In genomic region chr19:55242517-55242916, GRCh38 we compare ENCODE assay signal across 24 cellular contexts. TPM values are rescaled to one million over a fixed set of nuclear protein-coding genes. Genes with fewer than 3 reads are reported as not detected.
DNase-seq lines count a peak whose midpoint lies in the region; ATAC-seq and TF ChIP-seq lines count a peak whose summit lies in the region.
"Had no signal": no experiment of that assay in that cellular context is flagged by ENCODE, and none has a peak within 500 bp of the region (broad histone marks: within the 10 kb centered on the region; RNA-seq: fewer than 3 reads in every experiment).

No MANE protein-coding gene starts in this region.

- no peaks in the 10 kb centered on the region for H3K27me3 Mint-ChIP-seq in activated CD4-positive, alpha-beta T cell treated with anti-CD3 and anti-CD28 coated beads, Interleukin-2, amount 10 ng/mL, durations not matched to agents 7 days and 5 days
- no peaks in the 10 kb centered on the region for H3K27me3 Mint-ChIP-seq in stimulated activated naive CD8-positive, alpha-beta T cell treated with anti-CD3 and anti-CD28 coated beads, Interleukin-15, amount 100 ng/mL, for 72 hours
- H3K27me3 Mint-ChIP-seq: CD8-positive, alpha-beta memory T cell had no signal

- H3K4me1 ChIP-seq in SK-N-SH (ENCODE audit: control insufficient read depth in 1 of 2, insufficient read depth in 2 of 2, low read depth in 1 of 2, low read length in 1 of 2) (peaks cover 0 to 6% of the 10 kb centered on the region in 2 experiments; a peak in 1 of 4 replicates), lower lobe of right lung (peaks cover 5% of the 10 kb centered on the region)

- H3K36me3 Mint-ChIP-seq in activated CD4-positive, alpha-beta T cell treated with anti-CD3 and anti-CD28 coated beads, Interleukin-2, amount 10 ng/mL, durations not matched to agents 7 days and 5 days (ENCODE audit: low read depth): peaks cover 41% of the 10 kb centered on the region

- H3K9me3 Mint-ChIP-seq in activated CD4-positive, alpha-beta T cell treated with anti-CD3 and anti-CD28 coated beads, Interleukin-2, amount 10 ng/mL, durations not matched to agents 7 days and 5 days: no peaks in the 10 kb centered on the region
- no peaks in the 10 kb centered on the region for H3K9me3 Mint-ChIP-seq in stimulated activated naive CD8-positive, alpha-beta T cell treated with anti-CD3 and anti-CD28 coated beads, Interleukin-15, amount 100 ng/mL, for 72 hours
- H3K9me3 Mint-ChIP-seq: CD8-positive, alpha-beta memory T cell; H9; HFFc6 had no signal

- H3K27ac ChIP-seq in SK-N-SH (ENCODE audit: low read depth in 2 of 2, low read length in 1 of 2) (no peak overlapping the region), lower lobe of right lung (no peak overlapping the region)
- H3K27ac ChIP-seq: Peyer's patch had no signal

- no peaks in the 10 kb centered on the region for H3K9me2 ChIP-seq in SK-N-SH

- no peak overlapping the region for H3K9ac ChIP-seq in SK-N-SH

- H3K9me3 ChIP-seq in SK-N-SH (no peaks in the 10 kb centered on the region), lower lobe of right lung (no peaks in the 10 kb centered on the region)
- H3K9me3 ChIP-seq: MG63, Peyer's patch had no signal

- TF ChIP-seq EP300 in SK-N-SH (IDR thresholded peaks at IDR 0.05; ENCODE audit: borderline replicate concordance in 1 of 2, low read depth in 1 of 2, low read length in 1 of 2): no peak

- H3K4me2 ChIP-seq in SK-N-SH: no peak overlapping the region

- TF ChIP-seq CTCF in SK-N-SH (IDR thresholded peaks at IDR 0.05): no peak
- no peak for TF ChIP-seq CTCF in lower lobe of right lung (IDR thresholded peaks at IDR 0.05)

- H3K27me3 ChIP-seq in SK-N-SH (ENCODE audit: insufficient read depth) (no peaks in the 10 kb centered on the region), lower lobe of right lung (ENCODE audit: low read depth) (no peaks in the 10 kb centered on the region)
- H3K27me3 ChIP-seq: MG63, Peyer's patch had no signal

- H3K4me3 Mint-ChIP-seq in activated CD4-positive, alpha-beta T cell treated with anti-CD3 and anti-CD28 coated beads, Interleukin-2, amount 10 ng/mL, durations not matched to agents 7 days and 5 days: no peak overlapping the region
- H3K4me3 Mint-ChIP-seq in stimulated activated naive CD8-positive, alpha-beta T cell treated with anti-CD3 and anti-CD28 coated beads, Interleukin-15, amount 100 ng/mL, for 72 hours: no peak overlapping the region
- H3K4me3 Mint-ChIP-seq: CD8-positive, alpha-beta memory T cell; H9; HFFc6 had no signal

- 77% methylated on average over 7 of the region's 7 CpGs for WGBS in SK-N-SH (ENCODE audit: low lambda C conversion rate)

- CTCF ChIA-PET in activated CD4-positive, alpha-beta T cell treated with anti-CD3 and anti-CD28 coated beads, Interleukin-2, amount 10 ng/mL, durations not matched to agents 7 days and 5 days (lab: Charles Lee): interaction anchor here (1.3 kb wide), 1 partner anchor 12 kb away, joined by 3 read pairs; no protein-coding TSS in a partner anchor
- CTCF ChIA-PET in SK-N-SH (lab: Yijun Ruan, JAX): interaction anchor here (1.7 kb wide), 1 partner anchor 12 kb away, joined by 6 read pairs; no protein-coding TSS in a partner anchor

- H3K36me3 ChIP-seq in SK-N-SH (replicated peaks in 1 of 2; ENCODE audit: control insufficient read depth in 1 of 2, insufficient read depth in 2 of 2, low read length in 1 of 2) (peaks cover 16 to 59% of the 10 kb centered on the region in 2 experiments), lower lobe of right lung (peaks cover 94% of the 10 kb centered on the region)

- ATAC-seq in stimulated activated naive CD8-positive, alpha-beta T cell treated with anti-CD3 and anti-CD28 coated beads, Interleukin-15, amount 100 ng/mL, for 72 hours: peak; percentile 31
- no peak for ATAC-seq in stimulated activated naive CD8-positive, alpha-beta T cell treated with anti-CD3 and anti-CD28 coated beads, Interleukin-15, Interleukin-2, amounts not matched to agents 100 U/mL and 50 U/mL, for 24 hours
- ATAC-seq in lower lobe of right lung: no peak
- ATAC-seq: Right ventricle myocardium inferior had no signal

- H3K4me3 ChIP-seq in SK-N-SH (ENCODE audit: low read depth in 2 of 2, low read length in 1 of 2) (no peak overlapping the region), lower lobe of right lung (no peak overlapping the region)
- H3K4me3 ChIP-seq: MG63, Peyer's patch had no signal

- POLR2A ChIA-PET in activated CD4-positive, alpha-beta T cell treated with anti-CD3 and anti-CD28 coated beads, Interleukin-2, amount 10 ng/mL, durations not matched to agents 7 days and 5 days (lab: Charles Lee): no interaction called here
- POLR2A ChIA-PET in SK-N-SH (lab: Yijun Ruan, JAX): no interaction called here

- no peak overlapping the region for H2AFZ ChIP-seq in SK-N-SH (ENCODE audit: low read depth)

- H3K79me2 ChIP-seq in SK-N-SH (ENCODE audit: insufficient read depth): peaks cover 5% of the 10 kb centered on the region; the same call in 1 of the 2 replicates

- no peaks in the 10 kb centered on the region for H3F3A ChIP-seq in SK-N-SH (replicated peaks; ENCODE audit: insufficient read depth)

- no peak for DNase-seq in activated CD4-positive, alpha-beta T cell treated with anti-CD3 and anti-CD28 coated beads, Interleukin-2, amount 10 ng/mL, durations not matched to agents 7 days and 5 days
- no peak for DNase-seq in activated CD4-positive, alpha-beta T cell treated with anti-CD3 and anti-CD28 coated beads for 48 hours
- DNase-seq in stimulated activated naive CD8-positive, alpha-beta T cell treated with anti-CD3 and anti-CD28 coated beads, Interleukin-15, amount 100 ng/mL, for 72 hours: no peak
- DNase-seq in stimulated activated naive CD8-positive, alpha-beta T cell treated with anti-CD3 and anti-CD28 coated beads, Interleukin-15, Interleukin-2, amounts not matched to agents 100 U/mL and 50 U/mL, for 24 hours: no peak
- DNase-seq in foreskin melanocyte: peak; percentile 30
- DNase-seq in SK-N-SH: no peak
- DNase-seq in lower lobe of right lung: no peak
- DNase-seq in NCI-H1694 (lab: John Stamatoyannopoulos, UW): no peak
- DNase-seq: 8988T; C1 segment of cervical spinal cord; Calu3; CD8-positive, alpha-beta memory T cell; DMS153; H9; HFFc6; Karpas-422; MG63; NCI-H1417; NCI-H187; NCI-H446; NCI-H526 had no signal

- peak overlapping the region; percentile 76 for H3K27ac Mint-ChIP-seq in activated CD4-positive, alpha-beta T cell treated with anti-CD3 and anti-CD28 coated beads, Interleukin-2, amount 10 ng/mL, durations not matched to agents 7 days and 5 days
- H3K27ac Mint-ChIP-seq in stimulated activated naive CD8-positive, alpha-beta T cell treated with anti-CD3 and anti-CD28 coated beads, Interleukin-15, amount 100 ng/mL, for 72 hours: peak overlapping the region in 1 of 2 donors; percentile 54
- H3K27ac Mint-ChIP-seq: HFFc6 had no signal

- intact Hi-C loops in lower lobe of right lung (cut with DNase I): no loop called here

- H3K4me1 Mint-ChIP-seq in activated CD4-positive, alpha-beta T cell treated with anti-CD3 and anti-CD28 coated beads, Interleukin-2, amount 10 ng/mL, durations not matched to agents 7 days and 5 days: peaks cover 3% of the 10 kb centered on the region
- H3K4me1 Mint-ChIP-seq in stimulated activated naive CD8-positive, alpha-beta T cell treated with anti-CD3 and anti-CD28 coated beads, Interleukin-15, amount 100 ng/mL, for 72 hours: peaks cover 19% of the 10 kb centered on the region
- H3K4me1 Mint-ChIP-seq: H9 had no signal

- no peak for TF ChIP-seq RAD21 in SK-N-SH (IDR thresholded peaks at IDR 0.05; ENCODE audit: low read length)

- peaks cover 11% of the 10 kb centered on the region for H4K20me1 ChIP-seq in SK-N-SH (ENCODE audit: insufficient read depth)

TF ChIP-seq in SK-N-SH, 30 proteins besides CTCF, POLR2A, EP300 and RAD21 (continues in another document):
- TF ChIP-seq FOXJ3 (CRISPR knock-in tag; IDR thresholded peaks at IDR 0.05): no peak
- no peak for TF ChIP-seq PBX3 (IDR thresholded peaks at IDR 0.05)
- TF ChIP-seq POLR2AphosphoS5 (IDR thresholded peaks at IDR 0.05; ENCODE audit: low read depth, low read length): no peak

RNA-seq across cellular contexts. Expression of gene TMEM86B, which starts 14.0 kb away (rescaled TPM):
- 10 to 100 TPM; 12.7 to 16.7 TPM for total RNA-seq in activated CD4-positive, alpha-beta T cell treated with anti-CD3 and anti-CD28 coated beads, Interleukin-2, amount 10 ng/mL, durations not matched to agents 7 days and 5 days
- polyA plus RNA-seq in SK-N-SH (2012; rRNA removed): 2.0 and 3.0 TPM in 2 replicates
- 0.64 and 1.2 TPM in 2 replicates for polyA plus RNA-seq in SK-N-SH (2012; cell fraction: cytosol; rRNA removed)
- polyA plus RNA-seq in SK-N-SH (2012; cell fraction: nucleus; rRNA removed): 17.1 and 28.6 TPM in 2 replicates
- 4.8 TPM for total RNA-seq in lower lobe of right lung

RNA-seq across cellular contexts. Expression of gene PPP6R1, which starts 16.3 kb away (rescaled TPM):
- 100 to 1,000 TPM; 189 to 222 TPM for total RNA-seq in activated CD4-positive, alpha-beta T cell treated with anti-CD3 and anti-CD28 coated beads, Interleukin-2, amount 10 ng/mL, durations not matched to agents 7 days and 5 days
- polyA plus RNA-seq in SK-N-SH (2012; rRNA removed): 44.9 and 47.8 TPM in 2 replicates
- 23.6 and 36.5 TPM in 2 replicates for polyA plus RNA-seq in SK-N-SH (2012; cell fraction: cytosol; rRNA removed)
- 89.2 and 89.5 TPM in 2 replicates for polyA plus RNA-seq in SK-N-SH (2012; cell fraction: nucleus; rRNA removed)
- 69.1 TPM for total RNA-seq in lower lobe of right lung

RNA-seq across cellular contexts. Expression of gene PTPRH, which starts 33.2 kb away (rescaled TPM):
- not detected for total RNA-seq in activated CD4-positive, alpha-beta T cell treated with anti-CD3 and anti-CD28 coated beads, Interleukin-2, amount 10 ng/mL, durations not matched to agents 7 days and 5 days
- 0.86 and 1.1 TPM in 2 replicates for polyA plus RNA-seq in SK-N-SH (2012; rRNA removed)
- 0.21 and 0.84 TPM in 2 replicates for polyA plus RNA-seq in SK-N-SH (2012; cell fraction: cytosol; rRNA removed)
- 1.5 and 1.9 TPM in 2 replicates for polyA plus RNA-seq in SK-N-SH (2012; cell fraction: nucleus; rRNA removed)
- 0.30 TPM for total RNA-seq in lower lobe of right lung
- total RNA-seq: CD8-positive, alpha-beta memory T cell; OCI-LY7 had no signal
- polyA plus RNA-seq: CD8-positive, alpha-beta memory T cell had no signal

RNA-seq across cellular contexts. Expression of gene HSPBP1, which starts 37.4 kb away (rescaled TPM):
- 10 to 100 TPM; 23.1 to 26.9 TPM for total RNA-seq in activated CD4-positive, alpha-beta T cell treated with anti-CD3 and anti-CD28 coated beads, Interleukin-2, amount 10 ng/mL, durations not matched to agents 7 days and 5 days
- 51.7 and 55.4 TPM in 2 replicates for polyA plus RNA-seq in SK-N-SH (2012; rRNA removed)
- 21.5 and 38.1 TPM in 2 replicates for polyA plus RNA-seq in SK-N-SH (2012; cell fraction: cytosol; rRNA removed)
- polyA plus RNA-seq in SK-N-SH (2012; cell fraction: nucleus; rRNA removed): 42.7 and 50.6 TPM in 2 replicates
- total RNA-seq in lower lobe of right lung: 23.9 TPM

RNA-seq across cellular contexts. Expression of gene BRSK1, which starts 41.3 kb away (rescaled TPM):
- 1 to 10 TPM; 6.8 TPM for total RNA-seq in activated CD4-positive, alpha-beta T cell treated with anti-CD3 and anti-CD28 coated beads, Interleukin-2, amount 10 ng/mL, durations not matched to agents 7 days and 5 days
- 32.2 and 49.7 TPM in 2 replicates for polyA plus RNA-seq in SK-N-SH (2012; rRNA removed)
- polyA plus RNA-seq in SK-N-SH (2012; cell fraction: cytosol; rRNA removed): 23.5 and 24.1 TPM in 2 replicates
- polyA plus RNA-seq in SK-N-SH (2012; cell fraction: nucleus; rRNA removed): 150 and 318 TPM in 2 replicates
- 1.0 TPM for total RNA-seq in lower lobe of right lung
